Comparison of ENCODE assay signal across 1 cellular context in genomic region chr4:152536545-152537182, GRCh38.
A peak's percentile ranks its signal among the peaks of the same experiment; 100 is the strongest.
TF ChIP-seq lines count a peak whose summit lies in the region.

No MANE protein-coding gene starts in this region.

TF ChIP-seq in HepG2, 621 proteins besides CTCF, POLR2A, EP300 and RAD21 (continued from another document and continues in another):
- TF ChIP-seq ZNF788 (CRISPR knock-in tag; IDR thresholded peaks at IDR 0.05; ENCODE audit: borderline replicate concordance) (peak; percentile 72; the same call in 1 of the 2 replicates), RFX5 (IDR thresholded peaks at IDR 0.05; ENCODE audit: low read depth, low read length) (no peak), ZMYM3 (CRISPR knock-in tag; IDR thresholded peaks at IDR 0.05) (no peak), MAZ (IDR thresholded peaks at IDR 0.05; ENCODE audit: borderline replicate concordance, low read depth, low read length) (no peak), MAZ (CRISPR knock-in tag; IDR thresholded peaks at IDR 0.05; ENCODE audit: low read depth) (no peak; the same call in 1 of the 2 replicates), NFYB (CRISPR knock-in tag; IDR thresholded peaks at IDR 0.05) (no peak), ZNF574 (CRISPR knock-in tag; IDR thresholded peaks at IDR 0.05) (no peak), ZBTB20 (CRISPR knock-in tag; IDR thresholded peaks at IDR 0.05; ENCODE audit: borderline replicate concordance, low read depth) (no peak), NCOA1 (CRISPR knock-in tag; IDR thresholded peaks at IDR 0.05) (no peak), ZNF558 (CRISPR knock-in tag; IDR thresholded peaks at IDR 0.05; ENCODE audit: borderline replicate concordance) (no peak), GTF2F1 (IDR thresholded peaks at IDR 0.05; ENCODE audit: low read length) (no peak), ZNF709 (CRISPR knock-in tag; IDR thresholded peaks at IDR 0.05) (0 out of 2 replicates have a peak, but pooled peaks have one; percentile 2), HNF1B (CRISPR knock-in tag; IDR thresholded peaks at IDR 0.05) (no peak), ZNF550 (CRISPR knock-in tag; IDR thresholded peaks at IDR 0.05; ENCODE audit: borderline replicate concordance) (no peak), ZBTB25 (CRISPR knock-in tag; IDR thresholded peaks at IDR 0.05) (no peak; the same call in 1 of the 2 replicates), REXO4 (CRISPR knock-in tag; IDR thresholded peaks at IDR 0.05; ENCODE audit: borderline replicate concordance) (no peak), CC2D1A (CRISPR knock-in tag; IDR thresholded peaks at IDR 0.05) (no peak), ZNF850 (CRISPR knock-in tag; conservative IDR thresholded peaks at IDR 0.05) (no peak), SP5 (CRISPR knock-in tag; IDR thresholded peaks at IDR 0.05; ENCODE audit: borderline replicate concordance, low read depth) (no peak), FOSL1 (CRISPR knock-in tag; IDR thresholded peaks at IDR 0.05; ENCODE audit: borderline replicate concordance) (no peak), ZNF354B (CRISPR knock-in tag; IDR thresholded peaks at IDR 0.05) (no peak), JUN (CRISPR knock-in tag; IDR thresholded peaks at IDR 0.05) (no peak), BORCS8-MEF2B (CRISPR knock-in tag; IDR thresholded peaks at IDR 0.05) (peak; percentile 84; the same call in 1 of the 2 replicates), MAFF (IDR thresholded peaks at IDR 0.05; ENCODE audit: low read depth, low read length) (no peak), KDM3A (CRISPR knock-in tag; IDR thresholded peaks at IDR 0.05; ENCODE audit: low read depth) (no peak), SP140L (CRISPR knock-in tag; IDR thresholded peaks at IDR 0.05; ENCODE audit: borderline replicate concordance) (no peak; the same call in 1 of the 2 replicates), SIN3B (IDR thresholded peaks at IDR 0.05; ENCODE audit: low read length) (no peak), ZNF138 (CRISPR knock-in tag; IDR thresholded peaks at IDR 0.05; ENCODE audit: low read depth) (no peak), ELF1 (CRISPR knock-in tag; IDR thresholded peaks at IDR 0.05) (no peak), ZNF567 (CRISPR knock-in tag; IDR thresholded peaks at IDR 0.05; ENCODE audit: borderline replicate concordance) (no peak), ZNF30 (CRISPR knock-in tag; IDR thresholded peaks at IDR 0.05) (no peak), MYPOP (CRISPR knock-in tag; IDR thresholded peaks at IDR 0.05) (no peak)
- TF ChIP-seq, protein P1, sequence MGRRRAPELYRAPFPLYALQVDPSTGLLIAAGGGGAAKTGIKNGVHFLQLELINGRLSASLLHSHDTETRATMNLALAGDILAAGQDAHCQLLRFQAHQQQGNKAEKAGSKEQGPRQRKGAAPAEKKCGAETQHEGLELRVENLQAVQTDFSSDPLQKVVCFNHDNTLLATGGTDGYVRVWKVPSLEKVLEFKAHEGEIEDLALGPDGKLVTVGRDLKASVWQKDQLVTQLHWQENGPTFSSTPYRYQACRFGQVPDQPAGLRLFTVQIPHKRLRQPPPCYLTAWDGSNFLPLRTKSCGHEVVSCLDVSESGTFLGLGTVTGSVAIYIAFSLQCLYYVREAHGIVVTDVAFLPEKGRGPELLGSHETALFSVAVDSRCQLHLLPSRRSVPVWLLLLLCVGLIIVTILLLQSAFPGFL (CRISPR knock-in tag; IDR thresholded peaks at IDR 0.05) = no peak
- TF ChIP-seq, protein P2, sequence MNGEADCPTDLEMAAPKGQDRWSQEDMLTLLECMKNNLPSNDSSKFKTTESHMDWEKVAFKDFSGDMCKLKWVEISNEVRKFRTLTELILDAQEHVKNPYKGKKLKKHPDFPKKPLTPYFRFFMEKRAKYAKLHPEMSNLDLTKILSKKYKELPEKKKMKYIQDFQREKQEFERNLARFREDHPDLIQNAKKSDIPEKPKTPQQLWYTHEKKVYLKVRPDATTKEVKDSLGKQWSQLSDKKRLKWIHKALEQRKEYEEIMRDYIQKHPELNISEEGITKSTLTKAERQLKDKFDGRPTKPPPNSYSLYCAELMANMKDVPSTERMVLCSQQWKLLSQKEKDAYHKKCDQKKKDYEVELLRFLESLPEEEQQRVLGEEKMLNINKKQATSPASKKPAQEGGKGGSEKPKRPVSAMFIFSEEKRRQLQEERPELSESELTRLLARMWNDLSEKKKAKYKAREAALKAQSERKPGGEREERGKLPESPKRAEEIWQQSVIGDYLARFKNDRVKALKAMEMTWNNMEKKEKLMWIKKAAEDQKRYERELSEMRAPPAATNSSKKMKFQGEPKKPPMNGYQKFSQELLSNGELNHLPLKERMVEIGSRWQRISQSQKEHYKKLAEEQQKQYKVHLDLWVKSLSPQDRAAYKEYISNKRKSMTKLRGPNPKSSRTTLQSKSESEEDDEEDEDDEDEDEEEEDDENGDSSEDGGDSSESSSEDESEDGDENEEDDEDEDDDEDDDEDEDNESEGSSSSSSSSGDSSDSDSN (CRISPR knock-in tag; IDR thresholded peaks at IDR 0.05) = no peak
- TF ChIP-seq, protein P3, sequence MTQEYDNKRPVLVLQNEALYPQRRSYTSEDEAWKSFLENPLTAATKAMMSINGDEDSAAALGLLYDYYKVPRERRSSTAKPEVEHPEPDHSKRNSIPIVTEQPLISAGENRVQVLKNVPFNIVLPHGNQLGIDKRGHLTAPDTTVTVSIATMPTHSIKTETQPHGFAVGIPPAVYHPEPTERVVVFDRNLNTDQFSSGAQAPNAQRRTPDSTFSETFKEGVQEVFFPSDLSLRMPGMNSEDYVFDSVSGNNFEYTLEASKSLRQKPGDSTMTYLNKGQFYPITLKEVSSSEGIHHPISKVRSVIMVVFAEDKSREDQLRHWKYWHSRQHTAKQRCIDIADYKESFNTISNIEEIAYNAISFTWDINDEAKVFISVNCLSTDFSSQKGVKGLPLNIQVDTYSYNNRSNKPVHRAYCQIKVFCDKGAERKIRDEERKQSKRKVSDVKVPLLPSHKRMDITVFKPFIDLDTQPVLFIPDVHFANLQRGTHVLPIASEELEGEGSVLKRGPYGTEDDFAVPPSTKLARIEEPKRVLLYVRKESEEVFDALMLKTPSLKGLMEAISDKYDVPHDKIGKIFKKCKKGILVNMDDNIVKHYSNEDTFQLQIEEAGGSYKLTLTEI (CRISPR knock-in tag; conservative IDR thresholded peaks at IDR 0.05) = no peak
- TF ChIP-seq, protein P4, sequence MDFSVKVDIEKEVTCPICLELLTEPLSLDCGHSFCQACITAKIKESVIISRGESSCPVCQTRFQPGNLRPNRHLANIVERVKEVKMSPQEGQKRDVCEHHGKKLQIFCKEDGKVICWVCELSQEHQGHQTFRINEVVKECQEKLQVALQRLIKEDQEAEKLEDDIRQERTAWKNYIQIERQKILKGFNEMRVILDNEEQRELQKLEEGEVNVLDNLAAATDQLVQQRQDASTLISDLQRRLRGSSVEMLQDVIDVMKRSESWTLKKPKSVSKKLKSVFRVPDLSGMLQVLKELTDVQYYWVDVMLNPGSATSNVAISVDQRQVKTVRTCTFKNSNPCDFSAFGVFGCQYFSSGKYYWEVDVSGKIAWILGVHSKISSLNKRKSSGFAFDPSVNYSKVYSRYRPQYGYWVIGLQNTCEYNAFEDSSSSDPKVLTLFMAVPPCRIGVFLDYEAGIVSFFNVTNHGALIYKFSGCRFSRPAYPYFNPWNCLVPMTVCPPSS (IDR thresholded peaks at IDR 0.05) = no peak
- TF ChIP-seq, protein P5, sequence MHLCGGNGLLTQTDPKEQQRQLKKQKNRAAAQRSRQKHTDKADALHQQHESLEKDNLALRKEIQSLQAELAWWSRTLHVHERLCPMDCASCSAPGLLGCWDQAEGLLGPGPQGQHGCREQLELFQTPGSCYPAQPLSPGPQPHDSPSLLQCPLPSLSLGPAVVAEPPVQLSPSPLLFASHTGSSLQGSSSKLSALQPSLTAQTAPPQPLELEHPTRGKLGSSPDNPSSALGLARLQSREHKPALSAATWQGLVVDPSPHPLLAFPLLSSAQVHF (CRISPR knock-in tag; IDR thresholded peaks at IDR 0.05) = peak; percentile 80; the same call in 1 of the 2 replicates
- TF ChIP-seq, protein P6, sequence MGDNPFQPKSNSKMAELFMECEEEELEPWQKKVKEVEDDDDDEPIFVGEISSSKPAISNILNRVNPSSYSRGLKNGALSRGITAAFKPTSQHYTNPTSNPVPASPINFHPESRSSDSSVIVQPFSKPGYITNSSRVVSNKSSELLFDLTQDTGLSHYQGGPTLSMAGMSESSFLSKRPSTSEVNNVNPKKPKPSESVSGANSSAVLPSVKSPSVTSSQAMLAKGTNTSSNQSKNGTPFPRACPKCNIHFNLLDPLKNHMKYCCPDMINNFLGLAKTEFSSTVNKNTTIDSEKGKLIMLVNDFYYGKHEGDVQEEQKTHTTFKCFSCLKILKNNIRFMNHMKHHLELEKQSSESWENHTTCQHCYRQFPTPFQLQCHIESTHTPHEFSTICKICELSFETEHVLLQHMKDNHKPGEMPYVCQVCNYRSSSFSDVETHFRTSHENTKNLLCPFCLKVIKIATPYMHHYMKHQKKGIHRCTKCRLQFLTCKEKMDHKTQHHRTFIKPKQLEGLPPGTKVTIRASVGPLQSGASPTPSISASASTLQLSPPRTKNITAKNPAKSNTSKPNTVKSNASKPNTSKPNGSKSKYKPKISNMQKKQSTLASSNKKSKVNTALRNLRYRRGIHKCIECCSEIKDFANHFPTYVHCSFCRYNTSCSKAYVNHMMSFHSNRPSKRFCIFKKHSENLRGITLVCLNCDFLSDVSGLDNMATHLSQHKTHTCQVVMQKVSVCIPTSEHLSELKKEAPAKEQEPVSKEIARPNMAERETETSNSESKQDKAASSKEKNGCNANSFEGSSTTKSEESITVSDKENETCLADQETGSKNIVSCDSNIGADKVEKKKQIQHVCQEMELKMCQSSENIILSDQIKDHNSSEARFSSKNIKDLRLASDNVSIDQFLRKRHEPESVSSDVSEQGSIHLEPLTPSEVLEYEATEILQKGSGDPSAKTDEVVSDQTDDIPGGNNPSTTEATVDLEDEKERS (CRISPR knock-in tag; IDR thresholded peaks at IDR 0.05) = no peak
- TF ChIP-seq, protein P7, sequence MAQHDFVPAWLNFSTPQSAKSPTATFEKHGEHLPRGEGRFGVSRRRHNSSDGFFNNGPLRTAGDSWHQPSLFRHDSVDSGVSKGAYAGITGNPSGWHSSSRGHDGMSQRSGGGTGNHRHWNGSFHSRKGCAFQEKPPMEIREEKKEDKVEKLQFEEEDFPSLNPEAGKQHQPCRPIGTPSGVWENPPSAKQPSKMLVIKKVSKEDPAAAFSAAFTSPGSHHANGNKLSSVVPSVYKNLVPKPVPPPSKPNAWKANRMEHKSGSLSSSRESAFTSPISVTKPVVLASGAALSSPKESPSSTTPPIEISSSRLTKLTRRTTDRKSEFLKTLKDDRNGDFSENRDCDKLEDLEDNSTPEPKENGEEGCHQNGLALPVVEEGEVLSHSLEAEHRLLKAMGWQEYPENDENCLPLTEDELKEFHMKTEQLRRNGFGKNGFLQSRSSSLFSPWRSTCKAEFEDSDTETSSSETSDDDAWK (CRISPR knock-in tag; IDR thresholded peaks at IDR 0.05) = no peak
- TF ChIP-seq, protein P8, sequence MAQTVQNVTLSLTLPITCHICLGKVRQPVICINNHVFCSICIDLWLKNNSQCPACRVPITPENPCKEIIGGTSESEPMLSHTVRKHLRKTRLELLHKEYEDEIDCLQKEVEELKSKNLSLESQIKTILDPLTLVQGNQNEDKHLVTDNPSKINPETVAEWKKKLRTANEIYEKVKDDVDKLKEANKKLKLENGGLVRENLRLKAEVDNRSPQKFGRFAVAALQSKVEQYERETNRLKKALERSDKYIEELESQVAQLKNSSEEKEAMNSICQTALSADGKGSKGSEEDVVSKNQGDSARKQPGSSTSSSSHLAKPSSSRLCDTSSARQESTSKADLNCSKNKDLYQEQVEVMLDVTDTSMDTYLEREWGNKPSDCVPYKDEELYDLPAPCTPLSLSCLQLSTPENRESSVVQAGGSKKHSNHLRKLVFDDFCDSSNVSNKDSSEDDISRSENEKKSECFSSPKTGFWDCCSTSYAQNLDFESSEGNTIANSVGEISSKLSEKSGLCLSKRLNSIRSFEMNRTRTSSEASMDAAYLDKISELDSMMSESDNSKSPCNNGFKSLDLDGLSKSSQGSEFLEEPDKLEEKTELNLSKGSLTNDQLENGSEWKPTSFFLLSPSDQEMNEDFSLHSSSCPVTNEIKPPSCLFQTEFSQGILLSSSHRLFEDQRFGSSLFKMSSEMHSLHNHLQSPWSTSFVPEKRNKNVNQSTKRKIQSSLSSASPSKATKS (CRISPR knock-in tag; IDR thresholded peaks at IDR 0.05) = no peak
